ENCODE assay signal across 1 cellular context in the genomic region with DNA sequence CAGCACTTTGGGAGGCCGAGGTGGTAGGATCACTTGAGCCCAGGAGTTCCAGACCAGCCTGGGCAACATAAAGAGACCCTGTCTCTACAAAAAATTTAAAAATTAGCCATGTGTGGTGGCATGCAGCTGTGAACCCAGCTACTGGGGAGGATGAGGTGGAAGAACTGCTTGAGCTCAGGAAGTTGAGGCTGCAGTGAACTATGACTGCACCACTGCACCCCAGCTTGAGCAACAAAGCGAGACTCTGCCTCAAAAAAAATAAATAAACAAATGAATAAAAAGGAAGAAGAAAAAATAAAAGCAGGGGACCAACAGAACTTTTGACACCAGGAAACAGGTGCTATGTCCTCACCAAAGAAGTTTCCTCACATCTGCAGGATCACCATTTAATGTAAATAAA.
TF ChIP-seq lines count a peak whose summit lies in the region.

No MANE protein-coding gene starts in this region.

TF ChIP-seq in GM12878, 131 proteins besides CTCF, POLR2A, EP300 and RAD21:
- no peak for TF ChIP-seq NR2F1 (conservative IDR thresholded peaks at IDR 0.05)
- TF ChIP-seq ZSCAN29 (IDR thresholded peaks at IDR 0.05): no peak
- TF ChIP-seq NR2C2 (IDR thresholded peaks at IDR 0.05; ENCODE audit: borderline replicate concordance, control insufficient read depth, insufficient read length, low read depth): no peak
- no peak for TF ChIP-seq SRF (IDR thresholded peaks at IDR 0.05; ENCODE audit: low read depth in 2 of 2, low read length in 2 of 2)
- no peak for TF ChIP-seq ZBED1 (IDR thresholded peaks at IDR 0.05; ENCODE audit: borderline replicate concordance)
- TF ChIP-seq, protein P1, sequence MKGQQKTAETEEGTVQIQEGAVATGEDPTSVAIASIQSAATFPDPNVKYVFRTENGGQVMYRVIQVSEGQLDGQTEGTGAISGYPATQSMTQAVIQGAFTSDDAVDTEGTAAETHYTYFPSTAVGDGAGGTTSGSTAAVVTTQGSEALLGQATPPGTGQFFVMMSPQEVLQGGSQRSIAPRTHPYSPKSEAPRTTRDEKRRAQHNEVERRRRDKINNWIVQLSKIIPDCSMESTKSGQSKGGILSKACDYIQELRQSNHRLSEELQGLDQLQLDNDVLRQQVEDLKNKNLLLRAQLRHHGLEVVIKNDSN (IDR thresholded peaks at IDR 0.05; ENCODE audit: borderline replicate concordance, extremely low read length, insufficient read depth, low read depth, low read length): no peak
- TF ChIP-seq SMAD5 (IDR thresholded peaks at IDR 0.05; ENCODE audit: low read depth): no peak
- TF ChIP-seq TCF7 (IDR thresholded peaks at IDR 0.05; ENCODE audit: borderline replicate concordance): no peak
